ENCODE assay signal across 1 cellular context in the genomic region with DNA sequence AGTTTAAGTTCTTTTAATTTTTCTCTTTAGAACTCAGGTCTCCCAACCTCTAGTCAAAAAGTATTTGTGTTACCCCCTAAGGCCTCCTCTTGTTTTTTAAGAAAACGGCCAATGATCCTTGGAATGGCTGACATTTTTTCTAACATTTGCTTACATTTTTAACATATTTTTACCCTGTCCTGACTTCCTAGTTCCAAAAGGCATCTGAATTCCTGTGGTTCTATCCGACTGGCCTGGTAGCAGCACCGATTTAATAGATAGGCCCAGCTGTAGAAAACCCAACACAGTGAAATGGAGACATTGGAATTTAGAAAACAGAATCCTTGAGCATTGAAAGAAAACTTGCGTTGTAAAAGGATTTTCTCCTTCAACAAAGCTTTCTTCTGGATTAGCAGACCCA.
TF ChIP-seq lines count a peak whose summit lies in the region.

No MANE protein-coding gene starts in this region.

TF ChIP-seq in WTC11, 78 proteins besides CTCF, POLR2A, EP300 and RAD21 (continued from another document):
- TF ChIP-seq, protein P1, sequence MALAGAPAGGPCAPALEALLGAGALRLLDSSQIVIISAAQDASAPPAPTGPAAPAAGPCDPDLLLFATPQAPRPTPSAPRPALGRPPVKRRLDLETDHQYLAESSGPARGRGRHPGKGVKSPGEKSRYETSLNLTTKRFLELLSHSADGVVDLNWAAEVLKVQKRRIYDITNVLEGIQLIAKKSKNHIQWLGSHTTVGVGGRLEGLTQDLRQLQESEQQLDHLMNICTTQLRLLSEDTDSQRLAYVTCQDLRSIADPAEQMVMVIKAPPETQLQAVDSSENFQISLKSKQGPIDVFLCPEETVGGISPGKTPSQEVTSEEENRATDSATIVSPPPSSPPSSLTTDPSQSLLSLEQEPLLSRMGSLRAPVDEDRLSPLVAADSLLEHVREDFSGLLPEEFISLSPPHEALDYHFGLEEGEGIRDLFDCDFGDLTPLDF (CRISPR knock-in tag; IDR thresholded peaks at IDR 0.05) = no peak
- TF ChIP-seq RORB (CRISPR knock-in tag; IDR thresholded peaks at IDR 0.05) (no peak), GABPB1 (CRISPR knock-in tag; IDR thresholded peaks at IDR 0.05) (no peak), EMX1 (CRISPR knock-in tag; IDR thresholded peaks at IDR 0.05) (no peak)
- TF ChIP-seq, protein P2, sequence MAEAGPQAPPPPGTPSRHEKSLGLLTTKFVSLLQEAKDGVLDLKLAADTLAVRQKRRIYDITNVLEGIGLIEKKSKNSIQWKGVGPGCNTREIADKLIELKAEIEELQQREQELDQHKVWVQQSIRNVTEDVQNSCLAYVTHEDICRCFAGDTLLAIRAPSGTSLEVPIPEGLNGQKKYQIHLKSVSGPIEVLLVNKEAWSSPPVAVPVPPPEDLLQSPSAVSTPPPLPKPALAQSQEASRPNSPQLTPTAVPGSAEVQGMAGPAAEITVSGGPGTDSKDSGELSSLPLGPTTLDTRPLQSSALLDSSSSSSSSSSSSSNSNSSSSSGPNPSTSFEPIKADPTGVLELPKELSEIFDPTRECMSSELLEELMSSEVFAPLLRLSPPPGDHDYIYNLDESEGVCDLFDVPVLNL (CRISPR knock-in tag; IDR thresholded peaks at IDR 0.05; ENCODE audit: borderline replicate concordance, low read depth) = no peak
- TF ChIP-seq, protein P3, sequence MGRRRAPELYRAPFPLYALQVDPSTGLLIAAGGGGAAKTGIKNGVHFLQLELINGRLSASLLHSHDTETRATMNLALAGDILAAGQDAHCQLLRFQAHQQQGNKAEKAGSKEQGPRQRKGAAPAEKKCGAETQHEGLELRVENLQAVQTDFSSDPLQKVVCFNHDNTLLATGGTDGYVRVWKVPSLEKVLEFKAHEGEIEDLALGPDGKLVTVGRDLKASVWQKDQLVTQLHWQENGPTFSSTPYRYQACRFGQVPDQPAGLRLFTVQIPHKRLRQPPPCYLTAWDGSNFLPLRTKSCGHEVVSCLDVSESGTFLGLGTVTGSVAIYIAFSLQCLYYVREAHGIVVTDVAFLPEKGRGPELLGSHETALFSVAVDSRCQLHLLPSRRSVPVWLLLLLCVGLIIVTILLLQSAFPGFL (CRISPR knock-in tag; IDR thresholded peaks at IDR 0.05; ENCODE audit: borderline replicate concordance) = no peak
